Comparison of ENCODE assay signal across 8 cellular contexts in genomic region chr22:46578251-46578823, GRCh38. TPM values are rescaled to one million over a fixed set of nuclear protein-coding genes. Genes with fewer than 3 reads are reported as not detected.
DNase-seq lines count a peak whose midpoint lies in the region; ATAC-seq and TF ChIP-seq lines count a peak whose summit lies in the region.

No MANE protein-coding gene starts in this region.

- H3K27ac Mint-ChIP-seq in activated naive CD8-positive, alpha-beta T cell treated with anti-CD3 and anti-CD28 coated beads for 36 hours, result no peak overlapping the region
- peak overlapping the region; percentile 86 for H3K27ac Mint-ChIP-seq in stimulated activated effector memory CD8-positive, alpha-beta T cell treated with anti-CD3 and anti-CD28 coated beads, Interleukin-12 subunit alpha, Interleukin-12 subunit beta, amount 100 ng/mL, for 72 hours

- no peaks in the 10 kb centered on the region for H3K27me3 ChIP-seq in HL-60 (ENCODE audit: insufficient read depth, poor library complexity, severe bottlenecking)

- H3K9me3 ChIP-seq in iPS-18c (ENCODE audit: control insufficient read depth, insufficient read depth, low read length), result no peaks in the 10 kb centered on the region

- no peaks in the 10 kb centered on the region for H3K36me3 Mint-ChIP-seq in activated naive CD8-positive, alpha-beta T cell treated with anti-CD3 and anti-CD28 coated beads for 36 hours
- peaks cover 19% of the 10 kb centered on the region for H3K36me3 Mint-ChIP-seq in stimulated activated effector memory CD8-positive, alpha-beta T cell treated with anti-CD3 and anti-CD28 coated beads, Interleukin-12 subunit alpha, Interleukin-12 subunit beta, amount 100 ng/mL, for 72 hours

- peak overlapping the region; percentile 71 for H3K4me3 ChIP-seq in HL-60 (replicated peaks; ENCODE audit: insufficient read depth, low read length)
- peak overlapping the region; percentile 50; the same call in 1 of the 2 replicates for H3K4me3 ChIP-seq in iPS-18c (ENCODE audit: insufficient read depth, low read depth, low read length)

- ATAC-seq in stimulated activated effector memory CD8-positive, alpha-beta T cell treated with anti-CD3 and anti-CD28 coated beads, Interleukin-12 subunit alpha, Interleukin-12 subunit beta, amount 100 ng/mL, for 72 hours, result no peak
- ATAC-seq in HG02571 (IDR thresholded peaks at IDR 0.05; ENCODE audit: unreplicated experiment) (no peak), HG03175 (IDR thresholded peaks at IDR 0.05; ENCODE audit: unreplicated experiment) (no peak)

- H3K27ac ChIP-seq in HL-60 (replicated peaks), result peak overlapping the region; percentile 83

- H3K4me1 Mint-ChIP-seq in activated naive CD8-positive, alpha-beta T cell treated with anti-CD3 and anti-CD28 coated beads for 36 hours, result peaks cover 27% of the 10 kb centered on the region
- H3K4me1 Mint-ChIP-seq in stimulated activated effector memory CD8-positive, alpha-beta T cell treated with anti-CD3 and anti-CD28 coated beads, Interleukin-12 subunit alpha, Interleukin-12 subunit beta, amount 100 ng/mL, for 72 hours, result peaks cover 62% of the 10 kb centered on the region

- no peaks in the 10 kb centered on the region for H3K9me3 Mint-ChIP-seq in activated naive CD8-positive, alpha-beta T cell treated with anti-CD3 and anti-CD28 coated beads for 36 hours
- no peaks in the 10 kb centered on the region for H3K9me3 Mint-ChIP-seq in stimulated activated effector memory CD8-positive, alpha-beta T cell treated with anti-CD3 and anti-CD28 coated beads, Interleukin-12 subunit alpha, Interleukin-12 subunit beta, amount 100 ng/mL, for 72 hours

- DNase-seq in HL-60 (ENCODE audit: low read depth in 1 of 2, low spot score in 1 of 2), result no peak
- DNase-seq in activated naive CD8-positive, alpha-beta T cell treated with anti-CD3 and anti-CD28 coated beads for 36 hours, result no peak
- DNase-seq in stimulated activated effector memory CD8-positive, alpha-beta T cell treated with anti-CD3 and anti-CD28 coated beads, Interleukin-12 subunit alpha, Interleukin-12 subunit beta, amount 100 ng/mL, for 72 hours (ENCODE audit: low spot score in 2 of 2), result no peak
- no peak for DNase-seq in NCI-H748 treated with DMSO at 0.1 percent for 48 hours (lab: John Stamatoyannopoulos, UW)
- DNase-seq in NCI-H1092 treated with DMSO at 0.1 percent for 48 hours (lab: John Stamatoyannopoulos, UW), result no peak

- no peak for TF ChIP-seq CTCF in HL-60 (IDR thresholded peaks at IDR 0.05; ENCODE audit: insufficient read depth, low read length)

- H3K4me3 Mint-ChIP-seq in activated naive CD8-positive, alpha-beta T cell treated with anti-CD3 and anti-CD28 coated beads for 36 hours, result peak overlapping the region; percentile 90
- peak overlapping the region; percentile 88 for H3K4me3 Mint-ChIP-seq in stimulated activated effector memory CD8-positive, alpha-beta T cell treated with anti-CD3 and anti-CD28 coated beads, Interleukin-12 subunit alpha, Interleukin-12 subunit beta, amount 100 ng/mL, for 72 hours

- H3K27me3 Mint-ChIP-seq in activated naive CD8-positive, alpha-beta T cell treated with anti-CD3 and anti-CD28 coated beads for 36 hours, result no peaks in the 10 kb centered on the region

RNA-seq across cellular contexts. Expression of gene CELSR1, which starts 40.9 kb away (rescaled TPM):
- total RNA-seq in activated naive CD8-positive, alpha-beta T cell treated with anti-CD3 and anti-CD28 coated beads for 36 hours, result under 1 TPM; 0.04 to 0.14 TPM

RNA-seq across cellular contexts. Expression of gene GRAMD4, which starts 41.8 kb away (rescaled TPM):
- 10 to 100 TPM; 20.7 to 20.9 TPM for total RNA-seq in activated naive CD8-positive, alpha-beta T cell treated with anti-CD3 and anti-CD28 coated beads for 36 hours
